Comparison of ENCODE assay signal across 18 cellular contexts in the genomic region with DNA sequence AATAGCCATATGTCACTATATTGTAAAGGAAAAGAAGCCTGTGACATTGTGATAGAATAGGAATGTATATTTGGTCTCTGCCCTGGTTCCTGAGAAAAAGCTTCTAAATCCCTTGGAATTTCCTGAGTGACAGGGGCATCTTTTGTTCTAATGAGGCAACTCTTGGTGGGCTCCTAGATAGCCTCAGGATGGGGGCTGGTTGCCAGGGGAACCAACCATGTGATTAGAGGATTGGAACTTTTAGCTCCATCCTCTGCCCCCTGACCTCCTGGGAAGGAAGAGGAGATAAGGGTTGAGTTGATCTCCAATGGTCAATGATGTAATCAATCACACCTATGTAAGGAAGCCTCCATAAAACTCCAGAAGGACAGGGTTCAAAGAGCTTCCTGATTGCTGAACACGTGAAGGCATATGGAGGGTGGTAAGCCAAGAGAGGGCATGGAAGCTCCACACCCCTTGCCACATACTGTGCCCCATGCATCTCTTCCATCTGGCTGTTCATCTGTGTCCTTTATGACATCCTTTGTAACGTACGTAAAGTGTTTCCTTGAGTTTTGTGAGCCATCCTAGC. TPM values are rescaled to one million over a fixed set of nuclear protein-coding genes. Genes with fewer than 3 reads are reported as not detected.
DNase-seq lines count a peak whose midpoint lies in the region; ATAC-seq and TF ChIP-seq lines count a peak whose summit lies in the region.
"Had no signal": no experiment of that assay in that cellular context is flagged by ENCODE, and none has a peak within 500 bp of the region (broad histone marks: within the 10 kb centered on the region; RNA-seq: fewer than 3 reads in every experiment).

No MANE protein-coding gene starts in this region.

- H3K36me3 Mint-ChIP-seq in activated CD4-positive, alpha-beta T cell treated with anti-CD3 and anti-CD28 coated beads, Interleukin-2, amount 10 ng/mL, durations not matched to agents 24 days and 14 days (ENCODE audit: low read depth): peaks cover 5% of the 10 kb centered on the region
- no peaks in the 10 kb centered on the region for H3K36me3 Mint-ChIP-seq in nephron (ENCODE audit: low read depth)
- H3K36me3 Mint-ChIP-seq: CD14-positive monocyte had no signal

- no peaks in the 10 kb centered on the region for H3K9me3 Mint-ChIP-seq in activated CD4-positive, alpha-beta T cell treated with anti-CD3 and anti-CD28 coated beads, Interleukin-2, amount 10 ng/mL, durations not matched to agents 24 days and 14 days
- H3K9me3 Mint-ChIP-seq in nephron: no peaks in the 10 kb centered on the region
- H3K9me3 Mint-ChIP-seq: CD14-positive monocyte had no signal

- no peak for ATAC-seq in HG03135 (IDR thresholded peaks at IDR 0.05; ENCODE audit: unreplicated experiment)
- ATAC-seq in GM19397 (IDR thresholded peaks at IDR 0.05; ENCODE audit: unreplicated experiment): no peak
- ATAC-seq: PC-3 had no signal

- peaks cover 15% of the 10 kb centered on the region for H3K27me3 Mint-ChIP-seq in activated CD4-positive, alpha-beta T cell treated with anti-CD3 and anti-CD28 coated beads, Interleukin-2, amount 10 ng/mL, durations not matched to agents 24 days and 14 days
- peaks cover 3% of the 10 kb centered on the region for H3K27me3 Mint-ChIP-seq in nephron (ENCODE audit: low read depth)

- H3K27ac Mint-ChIP-seq in activated CD4-positive, alpha-beta T cell treated with anti-CD3 and anti-CD28 coated beads, Interleukin-2, amount 10 ng/mL, durations not matched to agents 24 days and 14 days: peak overlapping the region; percentile 22
- H3K27ac Mint-ChIP-seq in nephron: no peak overlapping the region

- no peak for TF ChIP-seq CTCF in nephron (IDR thresholded peaks at IDR 0.05; ENCODE audit: unreplicated experiment in 3 of 3)

- H3K4me3 Mint-ChIP-seq in activated CD4-positive, alpha-beta T cell treated with anti-CD3 and anti-CD28 coated beads, Interleukin-2, amount 10 ng/mL, durations not matched to agents 24 days and 14 days: no peak overlapping the region
- H3K4me3 Mint-ChIP-seq in nephron: peak overlapping the region in 2 of 3 experiments; percentile 9 to 56
- H3K4me3 Mint-ChIP-seq: CD14-positive monocyte had no signal

- peaks cover 15% of the 10 kb centered on the region for H3K4me1 Mint-ChIP-seq in activated CD4-positive, alpha-beta T cell treated with anti-CD3 and anti-CD28 coated beads, Interleukin-2, amount 10 ng/mL, durations not matched to agents 24 days and 14 days
- peaks cover 6% of the 10 kb centered on the region for H3K4me1 Mint-ChIP-seq in nephron

- DNase-seq in activated CD4-positive, alpha-beta T cell treated with anti-CD3 and anti-CD28 coated beads, Interleukin-2, amount 10 ng/mL, durations not matched to agents 24 days and 14 days: no peak
- no peak for DNase-seq in activated CD4-positive, alpha-beta T cell treated with anti-CD3 and anti-CD28 coated beads, Interleukin-2, amount 50 U/mL, for 4 hours
- DNase-seq in ecto neural progenitor cell (ENCODE audit: low spot score): peak; percentile 72
- DNase-seq in medulla oblongata (ENCODE audit: extremely low spot score): no peak
- no peak for DNase-seq in NCI-H1105 (lab: John Stamatoyannopoulos, UW)
- DNase-seq: 8988T, MM.1S, NCI-H1092, NCI-H2081 treated with DMSO at 0.1 percent for 48 hours, NCI-H510A, PC-3, RPMI8226, SIG-M5 had no signal

- intact Hi-C loops in activated CD4-positive, alpha-beta T cell treated with anti-CD3 and anti-CD28 coated beads, Interleukin-2, amount 10 ng/mL, durations not matched to agents 24 days and 14 days (cut with micrococcal nuclease): loop anchor here (5.0 kb wide), 2 partner anchors 54 to 589 kb away; a partner anchor contains a TSS

RNA-seq across cellular contexts. Expression of a gene that starts 2.9 kb away (rescaled TPM):
- 141 and 143 TPM in 2 replicates for total RNA-seq in activated CD4-positive, alpha-beta T cell treated with anti-CD3 and anti-CD28 coated beads, Interleukin-2, amount 10 ng/mL, durations not matched to agents 24 days and 14 days

RNA-seq across cellular contexts. Expression of a gene that starts 56.2 kb away (rescaled TPM):
- not detected in 2 replicates for total RNA-seq in activated CD4-positive, alpha-beta T cell treated with anti-CD3 and anti-CD28 coated beads, Interleukin-2, amount 10 ng/mL, durations not matched to agents 24 days and 14 days
- total RNA-seq: LHCN-M2 had no signal
